In genomic region chr15:24986653-24987052, GRCh38 we compare ENCODE assay signal across 6 cellular contexts. TPM values are rescaled to one million over a fixed set of nuclear protein-coding genes. Genes with fewer than 3 reads are reported as not detected.
"Had no signal": no experiment of that assay in that cellular context is flagged by ENCODE, and none has a peak within 500 bp of the region (broad histone marks: within the 10 kb centered on the region; RNA-seq: fewer than 3 reads in every experiment).

No MANE protein-coding gene starts in this region.

- DNase-seq: GOT3, H9, HCEC 1CT, KBM-7 had no signal

- H3K27ac Mint-ChIP-seq: IgD-negative memory B cell had no signal

- H3K27me3 Mint-ChIP-seq: IgD-negative memory B cell had no signal

- H3K4me3 Mint-ChIP-seq: H9 had no signal

RNA-seq across cellular contexts. Expression of gene SNRPN, which starts 31.9 kb away (rescaled TPM):
- total RNA-seq: HT-29 had no signal

RNA-seq across cellular contexts. Expression of gene SNURF, which starts 31.9 kb away (rescaled TPM):
- total RNA-seq: HT-29 had no signal
